In the genomic region with DNA sequence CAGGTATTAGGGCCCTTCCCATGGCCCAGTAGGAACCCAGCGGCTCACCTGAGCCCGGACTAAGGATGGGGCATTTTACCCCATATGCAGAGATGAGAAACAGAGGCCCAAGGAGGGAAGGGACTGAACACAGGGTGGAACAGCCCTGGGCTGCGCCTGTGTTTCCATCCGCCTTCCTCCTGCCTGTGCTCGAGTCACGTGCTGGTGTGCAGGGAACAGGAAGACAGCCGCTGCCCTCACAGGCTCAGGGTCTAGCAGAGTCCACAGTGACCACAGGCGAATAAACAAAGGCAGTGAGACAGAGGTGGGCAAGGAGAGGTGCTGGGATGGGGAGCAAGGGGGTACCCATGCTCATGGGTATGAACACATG, we compare ENCODE assay signal across 11 cellular contexts.
DNase-seq lines count a peak whose midpoint lies in the region; ATAC-seq, FAIRE-seq and TF ChIP-seq lines count a peak whose summit lies in the region.
"Had no signal": no experiment of that assay in that cellular context is flagged by ENCODE, and none has a peak within 500 bp of the region (broad histone marks: within the 10 kb centered on the region; RNA-seq: fewer than 3 reads in every experiment).

No MANE protein-coding gene starts in this region.

- no peaks in the 10 kb centered on the region for H3K9me3 Mint-ChIP-seq in Calu3 (ENCODE audit: low read depth, unreplicated experiment)
- no peaks in the 10 kb centered on the region for H3K9me3 Mint-ChIP-seq in activated T-helper 17 cell treated with anti-CD3 and anti-CD28 coated beads, Interleukin-2, amount 50 U/mL, for 72 hours

- H3K4me1 ChIP-seq in left ventricle myocardium inferior (peaks cover 94% of the 10 kb centered on the region), gastrocnemius medialis (peaks cover 37 to 45% of the 10 kb centered on the region in 2 donors), foreskin keratinocyte (peaks cover 19% of the 10 kb centered on the region)

- H3K36me3 Mint-ChIP-seq in Calu3 (ENCODE audit: insufficient read depth, unreplicated experiment), result peaks cover 77% of the 10 kb centered on the region
- H3K36me3 Mint-ChIP-seq in activated T-helper 17 cell treated with anti-CD3 and anti-CD28 coated beads, Interleukin-2, amount 50 U/mL, for 72 hours (ENCODE audit: low read depth), result peaks cover 74% of the 10 kb centered on the region

- peaks cover 53% of the 10 kb centered on the region for H3K4me1 Mint-ChIP-seq in Calu3 (ENCODE audit: low read depth, unreplicated experiment)
- H3K4me1 Mint-ChIP-seq in activated T-helper 17 cell treated with anti-CD3 and anti-CD28 coated beads, Interleukin-2, amount 50 U/mL, for 72 hours, result peaks cover 30% of the 10 kb centered on the region

- no peaks in the 10 kb centered on the region for H3K27me3 Mint-ChIP-seq in Calu3 (ENCODE audit: unreplicated experiment)
- no peaks in the 10 kb centered on the region for H3K27me3 Mint-ChIP-seq in activated T-helper 17 cell treated with anti-CD3 and anti-CD28 coated beads, Interleukin-2, amount 50 U/mL, for 72 hours

- H3K4me3 ChIP-seq in left ventricle myocardium inferior, result peak overlapping the region; percentile 72
- H3K4me3 ChIP-seq in gastrocnemius medialis, result peak overlapping the region in 1 of 4 donors; percentile 25

- in situ Hi-C loops in gastrocnemius medialis (cut with MboI; ENCODE audit: low sequenced_read_pairs in 4 of 4), result loop anchor here in 2 of 4 donors (25.0 kb wide), 1 partner anchor 354 kb away; no protein-coding TSS in a partner anchor

- peak in 1 of 2 donors; percentile 54 for TF ChIP-seq POLR2A in gastrocnemius medialis (IDR thresholded peaks at IDR 0.05)
- no peak for TF ChIP-seq POLR2A in GM12891 (IDR thresholded peaks at IDR 0.05; ENCODE audit: low read depth, low read length)

- H3K36me3 ChIP-seq in left ventricle myocardium inferior (no peaks in the 10 kb centered on the region), gastrocnemius medialis (no peaks in the 10 kb centered on the region)

- H3K27ac ChIP-seq in left ventricle myocardium inferior (replicated peaks) (peak overlapping the region; percentile 98), gastrocnemius medialis (peak overlapping the region; percentile 96 to 99 (median 98)), foreskin keratinocyte (no peak overlapping the region)

- no peaks in the 10 kb centered on the region for H3K27me3 ChIP-seq in left ventricle myocardium inferior (ENCODE audit: low read depth)
- no peaks in the 10 kb centered on the region for H3K27me3 ChIP-seq in gastrocnemius medialis
- no peaks in the 10 kb centered on the region for H3K27me3 ChIP-seq in foreskin keratinocyte

- FAIRE-seq in GM12891 (lab: Jason Lieb, UNC) (no peak), urothelium cell line (lab: Jason Lieb, UNC) (no peak)

- no peak for TF ChIP-seq CTCF in Calu3 (IDR thresholded peaks at IDR 0.05; ENCODE audit: unreplicated experiment)
- no peak for TF ChIP-seq CTCF in left ventricle myocardium inferior (IDR thresholded peaks at IDR 0.05; ENCODE audit: borderline replicate concordance)
- no peak for TF ChIP-seq CTCF in gastrocnemius medialis (IDR thresholded peaks at IDR 0.05 in 4 of 5, conservative IDR thresholded peaks at IDR 0.05 in 1 of 5)
- no peak for TF ChIP-seq CTCF in foreskin keratinocyte (conservative IDR thresholded peaks at IDR 0.05)

- peak overlapping the region; percentile 59 for H3K4me3 Mint-ChIP-seq in Calu3 (ENCODE audit: low read depth, unreplicated experiment)
- H3K4me3 Mint-ChIP-seq in activated T-helper 17 cell treated with anti-CD3 and anti-CD28 coated beads, Interleukin-2, amount 50 U/mL, for 72 hours, result peak overlapping the region; percentile 86

- no peak for ATAC-seq in activated T-helper 17 cell treated with anti-CD3 and anti-CD28 coated beads, Interleukin-2, amount 50 U/mL, for 72 hours (replicated peaks)
- ATAC-seq in gastrocnemius medialis (no peak), foreskin keratinocyte (no peak), HG03469 (IDR thresholded peaks at IDR 0.05; ENCODE audit: unreplicated experiment) (no peak)

- intact Hi-C loops in Calu3 (cut with micrococcal nuclease; ENCODE audit: unreplicated experiment) (no loop called here), left ventricle myocardium inferior (cut with micrococcal nuclease) (loop anchor here (10.0 kb wide), 1 partner anchor 113 kb away; no protein-coding TSS in a partner anchor), gastrocnemius medialis (cut with DNase I; ENCODE audit: low total_unique reads) (loop anchor here (10.0 kb wide), 2 partner anchors 107 to 467 kb away; a partner anchor contains a TSS)

- no peak for DNase-seq in Calu3
- peak; percentile 74 for DNase-seq in left ventricle myocardium inferior
- no peak for DNase-seq in gastrocnemius medialis
- DNase-seq in foreskin keratinocyte, result no peak
- no peak for DNase-seq in GM12891 (ENCODE audit: insufficient read length, low spot score)
- no peak for DNase-seq in urothelium cell line (ENCODE audit: low spot score)
- DNase-seq: foreskin melanocyte, HCEC 1CT, NCI-H187 treated with DMSO at 0.1 percent for 48 hours had no signal

- CTCF ChIA-PET in Calu3 (lab: Charles Lee), result no interaction called here

- peak overlapping the region; percentile 98 for H3K27ac Mint-ChIP-seq in Calu3 (ENCODE audit: unreplicated experiment)
- H3K27ac Mint-ChIP-seq in activated T-helper 17 cell treated with anti-CD3 and anti-CD28 coated beads, Interleukin-2, amount 50 U/mL, for 72 hours, result peak overlapping the region; percentile 91

- H3K9me3 ChIP-seq in left ventricle myocardium inferior (replicated peaks) (no peaks in the 10 kb centered on the region), gastrocnemius medialis (no peaks in the 10 kb centered on the region)

- BruUV-seq in Calu3 (replicated peaks; lab: Mats Ljungman, UMichigan), result no TSS peak

TF ChIP-seq in GM12891, 5 proteins besides CTCF, POLR2A, EP300 and RAD21:
- TF ChIP-seq SPI1 (IDR thresholded peaks at IDR 0.05; ENCODE audit: low read depth, low read length) (no peak), PAX5 (IDR thresholded peaks at IDR 0.05; ENCODE audit: insufficient read depth, low read length, severe bottlenecking) (no peak), POU2F2 (IDR thresholded peaks at IDR 0.05; ENCODE audit: low read depth, low read length) (no peak), TAF1 (IDR thresholded peaks at IDR 0.05; ENCODE audit: low read depth, low read length) (no peak), POLR2AphosphoS5 (IDR thresholded peaks at IDR 0.05; ENCODE audit: low read depth, low read length) (no peak)
TF ChIP-seq in GM12891: peak in this region for 0.
